ENCODE assay signal across 24 cellular contexts in genomic region chr2:224372624-224373023, GRCh38. TPM values are rescaled to one million over a fixed set of nuclear protein-coding genes. Genes with fewer than 3 reads are reported as not detected.
"Had no signal": no experiment of that assay in that cellular context is flagged by ENCODE, and none has a peak within 500 bp of the region (broad histone marks: within the 10 kb centered on the region; RNA-seq: fewer than 3 reads in every experiment).

No MANE protein-coding gene starts in this region.

- H3K9me3 Mint-ChIP-seq: effector memory CD8-positive, alpha-beta T cell; natural killer cell treated with Interleukin-12 subunit alpha and Interleukin-12 subunit beta and Interleukin-15 and Interleukin-18, amount 100 ng/mL, for 72 hours; neural crest cell; type B pancreatic cell had no signal

- H3K27me3 ChIP-seq: gastrocnemius medialis, heart left ventricle, hepatocyte, stomach, thyroid gland had no signal

- H3K36me3 Mint-ChIP-seq: memory B cell; natural killer cell treated with Interleukin-12 subunit alpha and Interleukin-12 subunit beta and Interleukin-15 and Interleukin-18, amount 100 ng/mL, for 72 hours; type B pancreatic cell had no signal

- H3K4me3 Mint-ChIP-seq: effector memory CD8-positive, alpha-beta T cell; memory B cell; natural killer cell treated with Interleukin-12 subunit alpha and Interleukin-12 subunit beta and Interleukin-15 and Interleukin-18, amount 100 ng/mL, for 72 hours; neural crest cell; type B pancreatic cell had no signal

- ATAC-seq: effector memory CD8-positive, alpha-beta T cell; esophagus mucosa; gastrocnemius medialis; heart left ventricle; left lobe of liver; natural killer cell treated with Interleukin-12 subunit alpha and Interleukin-12 subunit beta and Interleukin-15 and Interleukin-18, amount 100 ng/mL, for 72 hours; right cardiac atrium had no signal

- H3K9me3 ChIP-seq: gastrocnemius medialis, heart left ventricle, prostate gland, stomach, thyroid gland had no signal

- H3K79me2 ChIP-seq: hepatocyte had no signal

- H3K27ac Mint-ChIP-seq: memory B cell; natural killer cell treated with Interleukin-12 subunit alpha and Interleukin-12 subunit beta and Interleukin-15 and Interleukin-18, amount 100 ng/mL, for 72 hours; type B pancreatic cell had no signal

- H3K4me1 Mint-ChIP-seq: neural crest cell had no signal

- H2AFZ ChIP-seq: hepatocyte had no signal

- DNase-seq: cerebellar nuclear complex; cortex of kidney; effector memory CD8-positive, alpha-beta T cell; foreskin fibroblast; gastrocnemius medialis; heart left ventricle; kidney; right cardiac atrium; stimulated activated CD4-positive, alpha-beta T cell treated with anti-CD3 and anti-CD28 coated beads, Interleukin-15, amount 100 ng/mL, for 24 hours; stimulated activated CD4-positive, alpha-beta T cell treated with anti-CD3 and anti-CD28 coated beads, Interleukin-2, amount 100 ng/mL, for 48 hours; stimulated activated naive CD4-positive, alpha-beta T cell; stomach; thyroid gland had no signal

- H3K4me2 ChIP-seq: hepatocyte had no signal

- H3K36me3 ChIP-seq: gastrocnemius medialis, heart left ventricle, prostate gland, stomach, thyroid gland had no signal

- H3K27ac ChIP-seq: gastrocnemius medialis, heart left ventricle, hepatocyte, prostate gland, skin epidermis, stomach, thyroid gland had no signal

- H3K4me3 ChIP-seq: gastrocnemius medialis, heart left ventricle, hepatocyte, lung, prostate gland, skin epidermis, stomach, thyroid gland had no signal

- H3K4me1 ChIP-seq: gastrocnemius medialis, prostate gland, thyroid gland had no signal

- H3K27me3 Mint-ChIP-seq: memory B cell had no signal

RNA-seq across cellular contexts. Expression of gene FAM124B, which starts 29.3 kb away (rescaled TPM):
- total RNA-seq: neural crest cell, osteocyte had no signal
- polyA plus RNA-seq: hepatocyte had no signal
